ENCODE assay signal across 2 cellular contexts in genomic region chr4:85475631-85476233, GRCh38.
TF ChIP-seq lines count a peak whose summit lies in the region.

No MANE protein-coding gene starts in this region.

TF ChIP-seq in SK-N-SH treated with all-trans-retinoic acid at 6 μM for 48 hours, 23 proteins besides CTCF, POLR2A, EP300 and RAD21 (continued from another document):
- TF ChIP-seq, protein P1, sequence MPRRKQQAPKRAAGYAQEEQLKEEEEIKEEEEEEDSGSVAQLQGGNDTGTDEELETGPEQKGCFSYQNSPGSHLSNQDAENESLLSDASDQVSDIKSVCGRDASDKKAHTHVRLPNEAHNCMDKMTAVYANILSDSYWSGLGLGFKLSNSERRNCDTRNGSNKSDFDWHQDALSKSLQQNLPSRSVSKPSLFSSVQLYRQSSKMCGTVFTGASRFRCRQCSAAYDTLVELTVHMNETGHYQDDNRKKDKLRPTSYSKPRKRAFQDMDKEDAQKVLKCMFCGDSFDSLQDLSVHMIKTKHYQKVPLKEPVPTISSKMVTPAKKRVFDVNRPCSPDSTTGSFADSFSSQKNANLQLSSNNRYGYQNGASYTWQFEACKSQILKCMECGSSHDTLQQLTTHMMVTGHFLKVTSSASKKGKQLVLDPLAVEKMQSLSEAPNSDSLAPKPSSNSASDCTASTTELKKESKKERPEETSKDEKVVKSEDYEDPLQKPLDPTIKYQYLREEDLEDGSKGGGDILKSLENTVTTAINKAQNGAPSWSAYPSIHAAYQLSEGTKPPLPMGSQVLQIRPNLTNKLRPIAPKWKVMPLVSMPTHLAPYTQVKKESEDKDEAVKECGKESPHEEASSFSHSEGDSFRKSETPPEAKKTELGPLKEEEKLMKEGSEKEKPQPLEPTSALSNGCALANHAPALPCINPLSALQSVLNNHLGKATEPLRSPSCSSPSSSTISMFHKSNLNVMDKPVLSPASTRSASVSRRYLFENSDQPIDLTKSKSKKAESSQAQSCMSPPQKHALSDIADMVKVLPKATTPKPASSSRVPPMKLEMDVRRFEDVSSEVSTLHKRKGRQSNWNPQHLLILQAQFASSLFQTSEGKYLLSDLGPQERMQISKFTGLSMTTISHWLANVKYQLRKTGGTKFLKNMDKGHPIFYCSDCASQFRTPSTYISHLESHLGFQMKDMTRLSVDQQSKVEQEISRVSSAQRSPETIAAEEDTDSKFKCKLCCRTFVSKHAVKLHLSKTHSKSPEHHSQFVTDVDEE (CRISPR knock-in tag; IDR thresholded peaks at IDR 0.05): no peak
- no peak for TF ChIP-seq ESRRG (CRISPR knock-in tag; IDR thresholded peaks at IDR 0.05)
- TF ChIP-seq CSRNP3 (CRISPR knock-in tag; IDR thresholded peaks at IDR 0.05): no peak
- TF ChIP-seq PATZ1 (CRISPR knock-in tag; IDR thresholded peaks at IDR 0.05; ENCODE audit: borderline replicate concordance): no peak
- TF ChIP-seq BACH2 (CRISPR knock-in tag; IDR thresholded peaks at IDR 0.05; ENCODE audit: borderline replicate concordance): no peak
- no peak for TF ChIP-seq OSR1 (CRISPR knock-in tag; IDR thresholded peaks at IDR 0.05)
- no peak for TF ChIP-seq ZNF565 (CRISPR knock-in tag; conservative IDR thresholded peaks at IDR 0.05; ENCODE audit: low read depth)
- no peak for TF ChIP-seq TCF4 (CRISPR knock-in tag; IDR thresholded peaks at IDR 0.05; ENCODE audit: borderline replicate concordance)
- no peak for TF ChIP-seq RARB (CRISPR knock-in tag; IDR thresholded peaks at IDR 0.05)
- no peak for TF ChIP-seq ZNF70 (CRISPR knock-in tag; IDR thresholded peaks at IDR 0.05)
TF ChIP-seq in SK-N-SH treated with all-trans-retinoic acid at 6 μM for 48 hours: peak in this region for 0.

TF ChIP-seq in SK-N-SH, 30 proteins besides CTCF, POLR2A, EP300 and RAD21 (continued from another document):
- no peak for TF ChIP-seq TEAD4 (IDR thresholded peaks at IDR 0.05; ENCODE audit: borderline replicate concordance, insufficient read depth)
- TF ChIP-seq, protein P2, sequence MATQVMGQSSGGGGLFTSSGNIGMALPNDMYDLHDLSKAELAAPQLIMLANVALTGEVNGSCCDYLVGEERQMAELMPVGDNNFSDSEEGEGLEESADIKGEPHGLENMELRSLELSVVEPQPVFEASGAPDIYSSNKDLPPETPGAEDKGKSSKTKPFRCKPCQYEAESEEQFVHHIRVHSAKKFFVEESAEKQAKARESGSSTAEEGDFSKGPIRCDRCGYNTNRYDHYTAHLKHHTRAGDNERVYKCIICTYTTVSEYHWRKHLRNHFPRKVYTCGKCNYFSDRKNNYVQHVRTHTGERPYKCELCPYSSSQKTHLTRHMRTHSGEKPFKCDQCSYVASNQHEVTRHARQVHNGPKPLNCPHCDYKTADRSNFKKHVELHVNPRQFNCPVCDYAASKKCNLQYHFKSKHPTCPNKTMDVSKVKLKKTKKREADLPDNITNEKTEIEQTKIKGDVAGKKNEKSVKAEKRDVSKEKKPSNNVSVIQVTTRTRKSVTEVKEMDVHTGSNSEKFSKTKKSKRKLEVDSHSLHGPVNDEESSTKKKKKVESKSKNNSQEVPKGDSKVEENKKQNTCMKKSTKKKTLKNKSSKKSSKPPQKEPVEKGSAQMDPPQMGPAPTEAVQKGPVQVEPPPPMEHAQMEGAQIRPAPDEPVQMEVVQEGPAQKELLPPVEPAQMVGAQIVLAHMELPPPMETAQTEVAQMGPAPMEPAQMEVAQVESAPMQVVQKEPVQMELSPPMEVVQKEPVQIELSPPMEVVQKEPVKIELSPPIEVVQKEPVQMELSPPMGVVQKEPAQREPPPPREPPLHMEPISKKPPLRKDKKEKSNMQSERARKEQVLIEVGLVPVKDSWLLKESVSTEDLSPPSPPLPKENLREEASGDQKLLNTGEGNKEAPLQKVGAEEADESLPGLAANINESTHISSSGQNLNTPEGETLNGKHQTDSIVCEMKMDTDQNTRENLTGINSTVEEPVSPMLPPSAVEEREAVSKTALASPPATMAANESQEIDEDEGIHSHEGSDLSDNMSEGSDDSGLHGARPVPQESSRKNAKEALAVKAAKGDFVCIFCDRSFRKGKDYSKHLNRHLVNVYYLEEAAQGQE (IDR thresholded peaks at IDR 0.05; ENCODE audit: low read depth, low read length): no peak
- TF ChIP-seq, protein P3, sequence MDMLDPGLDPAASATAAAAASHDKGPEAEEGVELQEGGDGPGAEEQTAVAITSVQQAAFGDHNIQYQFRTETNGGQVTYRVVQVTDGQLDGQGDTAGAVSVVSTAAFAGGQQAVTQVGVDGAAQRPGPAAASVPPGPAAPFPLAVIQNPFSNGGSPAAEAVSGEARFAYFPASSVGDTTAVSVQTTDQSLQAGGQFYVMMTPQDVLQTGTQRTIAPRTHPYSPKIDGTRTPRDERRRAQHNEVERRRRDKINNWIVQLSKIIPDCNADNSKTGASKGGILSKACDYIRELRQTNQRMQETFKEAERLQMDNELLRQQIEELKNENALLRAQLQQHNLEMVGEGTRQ (IDR thresholded peaks at IDR 0.05; ENCODE audit: borderline replicate concordance, low read depth, low read length): no peak
- no peak for TF ChIP-seq SMC3 (IDR thresholded peaks at IDR 0.05; ENCODE audit: low read depth, low read length)
- TF ChIP-seq, protein P4, sequence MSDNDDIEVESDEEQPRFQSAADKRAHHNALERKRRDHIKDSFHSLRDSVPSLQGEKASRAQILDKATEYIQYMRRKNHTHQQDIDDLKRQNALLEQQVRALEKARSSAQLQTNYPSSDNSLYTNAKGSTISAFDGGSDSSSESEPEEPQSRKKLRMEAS (IDR thresholded peaks at IDR 0.05; ENCODE audit: low read depth): no peak
- TF ChIP-seq, protein P5, sequence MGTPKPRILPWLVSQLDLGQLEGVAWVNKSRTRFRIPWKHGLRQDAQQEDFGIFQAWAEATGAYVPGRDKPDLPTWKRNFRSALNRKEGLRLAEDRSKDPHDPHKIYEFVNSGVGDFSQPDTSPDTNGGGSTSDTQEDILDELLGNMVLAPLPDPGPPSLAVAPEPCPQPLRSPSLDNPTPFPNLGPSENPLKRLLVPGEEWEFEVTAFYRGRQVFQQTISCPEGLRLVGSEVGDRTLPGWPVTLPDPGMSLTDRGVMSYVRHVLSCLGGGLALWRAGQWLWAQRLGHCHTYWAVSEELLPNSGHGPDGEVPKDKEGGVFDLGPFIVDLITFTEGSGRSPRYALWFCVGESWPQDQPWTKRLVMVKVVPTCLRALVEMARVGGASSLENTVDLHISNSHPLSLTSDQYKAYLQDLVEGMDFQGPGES (IDR thresholded peaks at IDR 0.05; ENCODE audit: low read depth, low read length): no peak
- TF ChIP-seq GATA2 (CRISPR knock-in tag; IDR thresholded peaks at IDR 0.05): no peak
- no peak for TF ChIP-seq SIN3A (IDR thresholded peaks at IDR 0.05; ENCODE audit: borderline replicate concordance, low read depth, low read length)
- TF ChIP-seq TCF12 (IDR thresholded peaks at IDR 0.05): no peak
- TF ChIP-seq EZH2phosphoT487 (IDR thresholded peaks at IDR 0.05; ENCODE audit: borderline replicate concordance, low read depth): no peak
- no peak for TF ChIP-seq ZBTB33 (IDR thresholded peaks at IDR 0.05; ENCODE audit: borderline replicate concordance, low read depth)
- no peak for TF ChIP-seq RFX5 (IDR thresholded peaks at IDR 0.05; ENCODE audit: low read length)
- TF ChIP-seq GABPA (IDR thresholded peaks at IDR 0.05; ENCODE audit: low read depth): no peak
- TF ChIP-seq FOXM1 (IDR thresholded peaks at IDR 0.05; ENCODE audit: low read depth): no peak
- no peak for TF ChIP-seq NRF1 (IDR thresholded peaks at IDR 0.05; ENCODE audit: low read depth, low read length)
- TF ChIP-seq MEF2A (IDR thresholded peaks at IDR 0.05; ENCODE audit: borderline replicate concordance, low read depth): no peak
